Comparison of ENCODE assay signal across 13 cellular contexts in the genomic region with DNA sequence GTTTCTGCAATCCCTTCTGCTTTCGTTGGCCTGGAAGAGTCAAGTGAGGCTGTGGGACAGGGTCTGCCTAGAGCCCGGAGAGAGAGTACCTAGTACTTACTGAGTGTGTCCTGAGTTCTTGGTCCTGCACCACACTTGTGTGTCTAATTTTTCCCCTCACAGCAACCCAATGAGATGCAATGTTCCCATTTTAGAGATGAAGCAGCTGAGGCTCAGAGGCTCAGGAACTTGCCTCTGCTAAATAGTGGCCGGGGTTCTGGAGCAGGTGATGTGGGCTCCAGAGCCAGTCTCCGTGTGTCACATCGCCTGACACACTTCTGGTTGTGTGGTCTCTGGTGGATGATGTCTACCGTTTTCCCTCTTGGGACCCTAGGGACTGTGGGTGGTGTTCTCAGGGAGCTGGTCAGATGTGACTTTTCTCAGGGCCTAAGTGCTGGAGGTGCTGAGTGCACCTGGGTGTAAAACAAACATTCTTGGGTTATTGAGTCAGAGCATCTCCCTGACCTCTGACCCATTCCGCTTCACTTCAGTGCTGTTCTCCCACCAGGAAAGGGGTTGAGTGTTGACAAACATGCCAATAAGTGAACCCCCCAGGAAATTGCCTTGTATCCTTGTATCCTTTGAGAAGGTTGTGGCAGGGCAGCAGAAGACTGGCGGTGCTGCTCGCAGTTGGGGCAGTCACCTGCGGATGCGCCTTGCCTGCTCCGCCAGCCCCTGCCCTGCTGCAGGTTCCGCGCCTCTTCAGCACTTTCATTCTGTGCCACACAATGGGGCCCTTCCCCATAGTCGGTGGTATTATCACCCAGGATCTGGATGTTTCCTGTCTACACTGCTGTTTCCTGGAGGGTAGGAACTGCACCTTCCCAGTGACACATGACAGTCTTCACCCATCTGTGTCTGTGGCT. TPM values are rescaled to one million over a fixed set of nuclear protein-coding genes. Genes with fewer than 3 reads are reported as not detected.
A peak's percentile ranks its signal among the peaks of the same experiment; 100 is the strongest.
DNase-seq lines count a peak whose midpoint lies in the region; ATAC-seq and TF ChIP-seq lines count a peak whose summit lies in the region.
"Had no signal": no experiment of that assay in that cellular context is flagged by ENCODE, and none has a peak within 500 bp of the region (broad histone marks: within the 10 kb centered on the region; RNA-seq: fewer than 3 reads in every experiment).

No MANE protein-coding gene starts in this region.

- no peaks in the 10 kb centered on the region for H3K9me3 Mint-ChIP-seq in T-helper 2 cell treated with Interferon-gamma antibody and Interleukin-4, amounts not matched to agents 5 μg/mL and 100 μg/mL, for 36 hours
- no peaks in the 10 kb centered on the region for H3K9me3 Mint-ChIP-seq in natural killer cell treated with Interleukin-12 subunit alpha and Interleukin-12 subunit beta and Interleukin-15 and Interleukin-18, amount 100 ng/mL, for 72 hours
- H3K9me3 Mint-ChIP-seq: neural progenitor cell had no signal

- H3K27ac Mint-ChIP-seq in T-helper 2 cell treated with Interferon-gamma antibody and Interleukin-4, amounts not matched to agents 5 μg/mL and 100 μg/mL, for 36 hours, result peak overlapping the region; percentile 70
- H3K27ac Mint-ChIP-seq in natural killer cell treated with Interleukin-12 subunit alpha and Interleukin-12 subunit beta and Interleukin-15 and Interleukin-18, amount 100 ng/mL, for 72 hours, result no peak overlapping the region
- H3K27ac Mint-ChIP-seq: neural progenitor cell had no signal

- 80 to 93% (median 90%) methylated on average over 15 of the region's 15 CpGs for WGBS in stomach, 5 donors

- no peak for TF ChIP-seq EP300 in stomach (IDR thresholded peaks at IDR 0.05)

- H3K36me3 ChIP-seq in stomach, result no peaks in the 10 kb centered on the region

- H3K4me3 ChIP-seq in epithelial cell of proximal tubule (ENCODE audit: low read depth, low read length), result no peak overlapping the region
- H3K4me3 ChIP-seq in stomach, result no peak overlapping the region
- H3K4me3 ChIP-seq: neural progenitor cell had no signal

- H3K9me3 ChIP-seq in stomach, result no peaks in the 10 kb centered on the region

- peaks cover 45 to 79% (median 50%) of the 10 kb centered on the region in 4 donors for H3K4me1 ChIP-seq in stomach
- H3K4me1 ChIP-seq: neural progenitor cell had no signal

- peaks cover 26% of the 10 kb centered on the region for H3K36me3 Mint-ChIP-seq in T-helper 2 cell treated with Interferon-gamma antibody and Interleukin-4, amounts not matched to agents 5 μg/mL and 100 μg/mL, for 36 hours (ENCODE audit: low read depth)
- H3K36me3 Mint-ChIP-seq in natural killer cell treated with Interleukin-12 subunit alpha and Interleukin-12 subunit beta and Interleukin-15 and Interleukin-18, amount 100 ng/mL, for 72 hours, result no peaks in the 10 kb centered on the region

- TF ChIP-seq CTCF in epithelial cell of proximal tubule (conservative IDR thresholded peaks at IDR 0.05; ENCODE audit: low read depth, low read length) (no peak), stomach (IDR thresholded peaks at IDR 0.05) (no peak)

- H3K4me3 Mint-ChIP-seq in T-helper 2 cell treated with Interferon-gamma antibody and Interleukin-4, amounts not matched to agents 5 μg/mL and 100 μg/mL, for 36 hours, result no peak overlapping the region
- H3K4me3 Mint-ChIP-seq in natural killer cell treated with Interleukin-12 subunit alpha and Interleukin-12 subunit beta and Interleukin-15 and Interleukin-18, amount 100 ng/mL, for 72 hours, result no peak overlapping the region
- H3K4me3 Mint-ChIP-seq: neural progenitor cell had no signal

- TF ChIP-seq POLR2A in stomach (IDR thresholded peaks at IDR 0.05), result no peak

- H3K27ac ChIP-seq in stomach (peak overlapping the region; percentile 19 to 77 (median 43)), caudate nucleus (ENCODE audit: low read depth, low read length) (no peak overlapping the region)
- H3K27ac ChIP-seq: neural progenitor cell had no signal

- H3K27me3 ChIP-seq in stomach, result no peaks in the 10 kb centered on the region
- H3K27me3 ChIP-seq: neural progenitor cell had no signal

- no peaks in the 10 kb centered on the region for H3K27me3 Mint-ChIP-seq in T-helper 2 cell treated with Interferon-gamma antibody and Interleukin-4, amounts not matched to agents 5 μg/mL and 100 μg/mL, for 36 hours (ENCODE audit: low read depth)
- no peaks in the 10 kb centered on the region for H3K27me3 Mint-ChIP-seq in natural killer cell treated with Interleukin-12 subunit alpha and Interleukin-12 subunit beta and Interleukin-15 and Interleukin-18, amount 100 ng/mL, for 72 hours

- no peak for ATAC-seq in natural killer cell treated with Interleukin-12 subunit alpha and Interleukin-12 subunit beta and Interleukin-15 and Interleukin-18, amount 100 ng/mL, for 72 hours
- ATAC-seq in GM19324 (IDR thresholded peaks at IDR 0.05; ENCODE audit: low FRiP score, unreplicated experiment), result no peak
- ATAC-seq: Right ventricle myocardium inferior had no signal

- DNase-seq in T-helper 2 cell treated with Interferon-gamma antibody and Interleukin-4, amounts not matched to agents 5 μg/mL and 100 μg/mL, for 36 hours (ENCODE audit: low spot score), result no peak
- no peak for DNase-seq in T-helper 2 cell
- DNase-seq in M059J (ENCODE audit: low read depth), result peak; percentile 75
- peak; percentile 95 for DNase-seq in epithelial cell of proximal tubule (ENCODE audit: low read depth)
- DNase-seq in stomach, result no peak
- no peak for DNase-seq in caudate nucleus (lab: John Stamatoyannopoulos, UW)
- DNase-seq in natural killer cell treated with Interleukin-12 subunit alpha and Interleukin-12 subunit beta and Interleukin-15 and Interleukin-18, amount 100 ng/mL, for 72 hours (ENCODE audit: low spot score), result no peak
- DNase-seq: 8988T, DMS79, NCI-H1048 had no signal

- peaks cover 40% of the 10 kb centered on the region for H3K4me1 Mint-ChIP-seq in T-helper 2 cell treated with Interferon-gamma antibody and Interleukin-4, amounts not matched to agents 5 μg/mL and 100 μg/mL, for 36 hours (ENCODE audit: low read depth)
- peaks cover 10 to 14% of the 10 kb centered on the region in 2 donors for H3K4me1 Mint-ChIP-seq in natural killer cell treated with Interleukin-12 subunit alpha and Interleukin-12 subunit beta and Interleukin-15 and Interleukin-18, amount 100 ng/mL, for 72 hours (ENCODE audit: low read depth in 2 of 2)

- intact Hi-C loops in stomach (cut with DNase I; ENCODE audit: low total_unique reads), result no loop called here

RNA-seq across cellular contexts. Expression of a gene that starts 32.1 kb away (rescaled TPM):
- 14.2 and 23.1 TPM in 2 replicates for total RNA-seq in M059J (2014; rRNA removed; shearing (Covaris generic))
- total RNA-seq in epithelial cell of proximal tubule, result 9.5 and 17.6 TPM in 2 replicates
- 10 to 100 TPM in 4 of 5 donors, 1 to 10 TPM in 1; 5.8 to 45.2 (median 19.7) TPM for total RNA-seq in stomach
- 10 to 100 TPM in 1 of 3 donors, 1 to 10 TPM in 2; 4.8 to 14.4 (median 6.6) TPM for polyA plus RNA-seq in stomach
- 10 to 100 TPM; 71.3 to 78.1 TPM for total RNA-seq in natural killer cell treated with Interleukin-12 subunit alpha and Interleukin-12 subunit beta and Interleukin-15 and Interleukin-18, amount 100 ng/mL, for 72 hours

Comparison
In these comparisons a context has a peak if more than half of its experiments do, and no peak if none do; other contexts are left out.
1. DNase-seq: peak in M059J (single experiment) and epithelial cell of proximal tubule (single experiment); none in T-helper 2 cell treated with Interferon-gamma antibody and Interleukin-4, amounts not matched to agents 5 μg/mL and 100 μg/mL, for 36 hours (single experiment), T-helper 2 cell (0 of 5), stomach (single experiment), caudate nucleus (0 of 61) and natural killer cell treated with Interleukin-12 subunit alpha and Interleukin-12 subunit beta and Interleukin-15 and Interleukin-18, amount 100 ng/mL, for 72 hours (single experiment).